Comparison of ENCODE assay signal across 20 cellular contexts in genomic region chr5:98997000-98997399, GRCh38.
DNase-seq lines count a peak whose midpoint lies in the region; ATAC-seq, FAIRE-seq and TF ChIP-seq lines count a peak whose summit lies in the region.
"Had no signal": no experiment of that assay in that cellular context is flagged by ENCODE, and none has a peak within 500 bp of the region (broad histone marks: within the 10 kb centered on the region; RNA-seq: fewer than 3 reads in every experiment).

No MANE protein-coding gene starts in this region.

- H3K4me1 ChIP-seq in fibroblast of lung (ENCODE audit: control insufficient read depth, extremely low read depth, insufficient read depth, low read length), result no peaks in the 10 kb centered on the region
- H3K4me1 ChIP-seq: testis had no signal

- no peak overlapping the region for H3K9ac ChIP-seq in fibroblast of lung (ENCODE audit: insufficient read depth, low read length)
- H3K9ac ChIP-seq: SK-N-SH had no signal

- no peak for TF ChIP-seq CTCF in fibroblast of lung (conservative IDR thresholded peaks at IDR 0.05 in 1 of 2, IDR thresholded peaks at IDR 0.05 in 1 of 2; ENCODE audit: low read depth in 1 of 2, low read length in 2 of 2)

- no peak overlapping the region for H3K4me3 ChIP-seq in fibroblast of lung (replicated peaks in 1 of 4; ENCODE audit: control extremely low read depth in 1 of 4, insufficient read depth in 1 of 4, low read depth in 3 of 4, low read length in 4 of 4)
- H3K4me3 ChIP-seq in H7 (ENCODE audit: insufficient read depth, low read depth, low read length), result no peak overlapping the region
- H3K4me3 ChIP-seq: cardiac muscle cell, testis had no signal

- DNase-seq in GM04503 (ENCODE audit: low read depth), result peak; percentile 45
- peak; percentile 32 for DNase-seq in RKO (ENCODE audit: low spot score)
- DNase-seq in fibroblast of lung (ENCODE audit: low read depth in 2 of 2), result peak; percentile 17 to 54
- DNase-seq in urothelium cell line (ENCODE audit: low spot score), result peak; percentile 23
- no peak for DNase-seq in HuH-7 (ENCODE audit: low spot score)
- no peak for DNase-seq in H7
- DNase-seq: activated CD4-positive, alpha-beta T cell treated with anti-CD3 and anti-CD28 coated beads, Interleukin-2, amount 10 ng/mL, durations not matched to agents 7 days and 5 days; activated naive CD4-positive, alpha-beta T cell treated with anti-CD3 and anti-CD28 coated beads, Interleukin-2, amount 50 U/mL, for 16 hours; activated T-cell treated with anti-CD3 and anti-CD28 coated beads for 4 hours; CD4-positive, alpha-beta memory T cell; kidney; NCI-H1694 treated with DMSO at 0.1 percent for 48 hours; NCI-H510A treated with DMSO at 0.1 percent for 48 hours; right cardiac atrium; SK-N-SH; testis had no signal

- no peaks in the 10 kb centered on the region for H4K20me1 ChIP-seq in fibroblast of lung (ENCODE audit: control insufficient read depth, extremely low read depth, insufficient read depth, low read length)

- H3K27ac ChIP-seq in fibroblast of lung (ENCODE audit: insufficient read depth, low read length), result no peak overlapping the region
- H3K27ac ChIP-seq: cardiac muscle cell, testis had no signal

- H2AFZ ChIP-seq in fibroblast of lung (ENCODE audit: low read length), result no peak overlapping the region

- H3K36me3 ChIP-seq in fibroblast of lung (ENCODE audit: control insufficient read depth, insufficient read depth, low read length), result no peaks in the 10 kb centered on the region
- no peaks in the 10 kb centered on the region for H3K36me3 ChIP-seq in H7 (replicated peaks; ENCODE audit: control insufficient read depth, insufficient read depth, low read length)
- H3K36me3 ChIP-seq: cardiac muscle cell had no signal

- H3K9me3 ChIP-seq in fibroblast of lung (ENCODE audit: control insufficient read depth, insufficient read depth, low read depth, low read length), result no peaks in the 10 kb centered on the region
- H3K9me3 ChIP-seq: SK-N-SH, testis had no signal

- H3K27me3 ChIP-seq in fibroblast of lung (ENCODE audit: control insufficient read depth, insufficient read depth, low read length) (no peaks in the 10 kb centered on the region), H7 (ENCODE audit: control insufficient read depth, insufficient read depth, low read length) (no peaks in the 10 kb centered on the region)
- H3K27me3 ChIP-seq: cardiac muscle cell, testis had no signal

- ATAC-seq in GM21526 (IDR thresholded peaks at IDR 0.05; ENCODE audit: low FRiP score, unreplicated experiment), result no peak
- ATAC-seq: right cardiac atrium had no signal

- H3K79me2 ChIP-seq in fibroblast of lung (ENCODE audit: control insufficient read depth, insufficient read depth, low read length), result no peaks in the 10 kb centered on the region

- no peak for FAIRE-seq in urothelium cell line (lab: Jason Lieb, UNC)
- FAIRE-seq: endometrium, G401.6, kidney had no signal

- H3K4me2 ChIP-seq in fibroblast of lung (ENCODE audit: extremely low read depth, insufficient read depth, low read length), result no peak overlapping the region
- H3K4me2 ChIP-seq: SK-N-SH had no signal

Comparison
In these comparisons a context has a peak if more than half of its experiments do, and no peak if none do; other contexts are left out.
1. DNase-seq: peak in GM04503 (single experiment), RKO (single experiment), fibroblast of lung (2 of 2) and urothelium cell line (single experiment); none in HuH-7 (single experiment) and H7 (single experiment).